ENCODE assay signal across 28 cellular contexts in genomic region chr2:238166391-238167343, GRCh38. TPM values are rescaled to one million over a fixed set of nuclear protein-coding genes. Genes with fewer than 3 reads are reported as not detected.
DNase-seq lines count a peak whose midpoint lies in the region; ATAC-seq and TF ChIP-seq lines count a peak whose summit lies in the region.
"Had no signal": no experiment of that assay in that cellular context is flagged by ENCODE, and none has a peak within 500 bp of the region (broad histone marks: within the 10 kb centered on the region; RNA-seq: fewer than 3 reads in every experiment).

No MANE protein-coding gene starts in this region.

- CTCF ChIA-PET in Caco-2 (lab: Charles Lee) = no interaction called here

- DNase-seq in natural killer cell treated with Interleukin-12 subunit alpha and Interleukin-12 subunit beta and Interleukin-15 and Interleukin-18, amount 100 ng/mL, for 72 hours (ENCODE audit: low spot score) = peak; percentile 55
- no peak for DNase-seq in natural killer cell
- DNase-seq in glomerular visceral epithelial cell (ENCODE audit: extremely low spot score) = peak; percentile 75
- DNase-seq in trophoblast cell = no peak
- DNase-seq in NK-92 (lab: John Stamatoyannopoulos, UW; ENCODE audit: unreplicated experiment) = no peak
- DNase-seq in Caco-2 = no peak
- DNase-seq in colonic mucosa = no peak
- DNase-seq: activated CD8-positive, alpha-beta T cell treated with anti-CD3 and anti-CD28 coated beads, Interleukin-2, amount 10 ng/mL, durations not matched to agents 7 days and 5 days; activated naive CD4-positive, alpha-beta T cell treated with anti-CD3 and anti-CD28 coated beads, Interleukin-2, amount 10 ng/mL, durations not matched to agents 7 days and 5 days; activated T-cell treated with anti-CD3 and anti-CD28 coated beads, Interleukin-2, amount 50 U/mL, for 72 hours; amygdala; DMS 273 treated with DMSO at 0.1 percent for 48 hours; mammary epithelial cell; MG63; NCI-H1417; NCI-H2081 treated with DMSO at 0.1 percent for 48 hours; NCI-H446 treated with DMSO at 0.1 percent for 48 hours; NK-92 treated with Interleukin-12 subunit alpha and Interleukin-12 subunit beta, amount 100 ng/mL, for 24 hours; occipital lobe; right lobe of liver; stimulated activated CD4-positive, alpha-beta T cell treated with anti-CD3 and anti-CD28 coated beads, Interleukin-15, amount 100 ng/mL, for 24 hours had no signal

- TF ChIP-seq CTCF in natural killer cell (IDR thresholded peaks at IDR 0.05) (no peak), Caco-2 (IDR thresholded peaks at IDR 0.05; ENCODE audit: insufficient read depth in 1 of 2, low read depth in 1 of 2, low read length in 1 of 2, severe bottlenecking in 1 of 2, unreplicated experiment in 1 of 2) (no peak), colonic mucosa (IDR thresholded peaks at IDR 0.05) (no peak)

- peaks cover 6% of the 10 kb centered on the region for H3K9me3 ChIP-seq in trophoblast cell (ENCODE audit: insufficient read depth, low read depth, low read length)
- H3K9me3 ChIP-seq in Caco-2 = no peaks in the 10 kb centered on the region
- no peaks in the 10 kb centered on the region for H3K9me3 ChIP-seq in colonic mucosa
- H3K9me3 ChIP-seq: MG63, right lobe of liver, vagina had no signal

- H3K79me2 ChIP-seq in trophoblast cell (ENCODE audit: control insufficient read depth, insufficient read depth, low read length, poor library complexity) = no peaks in the 10 kb centered on the region
- H3K79me2 ChIP-seq: hepatocyte had no signal

- H3K79me1 ChIP-seq in trophoblast cell (ENCODE audit: low read length) = peaks cover 1% of the 10 kb centered on the region

- no CpG with 5 or more reads among the region's 24 CpGs for WGBS in trophoblast cell (ENCODE audit: extremely low coverage, insufficient coverage, insufficient read length)

- BruUV-seq in Caco-2 (replicated peaks; lab: Mats Ljungman, UMichigan) = no TSS peak

- POLR2A ChIA-PET in Caco-2 (lab: Charles Lee) = no interaction called here

- H3K4me2 ChIP-seq in trophoblast cell (ENCODE audit: low read length) = no peak overlapping the region
- H3K4me2 ChIP-seq: hepatocyte had no signal

- no peak overlapping the region for H3K4me3 Mint-ChIP-seq in natural killer cell treated with Interleukin-12 subunit alpha and Interleukin-12 subunit beta and Interleukin-15 and Interleukin-18, amount 100 ng/mL, for 72 hours
- H3K4me3 Mint-ChIP-seq in natural killer cell (no peak overlapping the region), Caco-2 (ENCODE audit: unreplicated experiment) (no peak overlapping the region)
- H3K4me3 Mint-ChIP-seq: activated CD8-positive, alpha-beta T cell treated with anti-CD3 and anti-CD28 coated beads, Interleukin-2, amount 10 ng/mL, durations not matched to agents 7 days and 5 days; activated naive CD4-positive, alpha-beta T cell treated with anti-CD3 and anti-CD28 coated beads, Interleukin-2, amount 10 ng/mL, durations not matched to agents 7 days and 5 days; activated T-cell treated with anti-CD3 and anti-CD28 coated beads, Interleukin-2, amount 50 U/mL, for 72 hours; IgD-negative memory B cell had no signal

- no peak overlapping the region for H3K18ac ChIP-seq in trophoblast cell (ENCODE audit: low read length)

- no peak overlapping the region for H3K9ac ChIP-seq in trophoblast cell (ENCODE audit: low read length)
- no peak overlapping the region for H3K9ac ChIP-seq in colonic mucosa (ENCODE audit: low read depth in 2 of 2, low read length in 2 of 2)
- H3K9ac ChIP-seq: GM23248 had no signal

- no peaks in the 10 kb centered on the region for H3K27me3 Mint-ChIP-seq in natural killer cell treated with Interleukin-12 subunit alpha and Interleukin-12 subunit beta and Interleukin-15 and Interleukin-18, amount 100 ng/mL, for 72 hours
- H3K27me3 Mint-ChIP-seq in natural killer cell (ENCODE audit: low read depth in 2 of 2) (peaks cover 0 to 5% of the 10 kb centered on the region in 2 donors), Caco-2 (ENCODE audit: insufficient read depth, unreplicated experiment) (no peaks in the 10 kb centered on the region)

- H3K4me1 ChIP-seq in trophoblast cell (ENCODE audit: control insufficient read depth in 1 of 2, insufficient read depth in 2 of 2, low read length in 2 of 2) (peaks cover 5 to 10% of the 10 kb centered on the region in 2 experiments), Caco-2 (no peaks in the 10 kb centered on the region), colonic mucosa (peaks cover 2% of the 10 kb centered on the region)

- ATAC-seq in natural killer cell treated with Interleukin-12 subunit alpha and Interleukin-12 subunit beta and Interleukin-15 and Interleukin-18, amount 100 ng/mL, for 72 hours = no peak
- no peak for ATAC-seq in natural killer cell
- no peak for ATAC-seq in esophagus mucosa
- ATAC-seq: activated CD4-positive, CD25-positive, alpha-beta regulatory T cell treated with anti-CD3 and anti-CD28 coated beads, Interleukin-2, amount 50 U/mL, for 24 hours; activated CD8-positive, alpha-beta T cell treated with anti-CD3 and anti-CD28 coated beads, Interleukin-2, amount 10 ng/mL, durations not matched to agents 7 days and 5 days; activated T-cell treated with anti-CD3 and anti-CD28 coated beads, Interleukin-2, amount 50 U/mL, for 72 hours had no signal

- H2BK12ac ChIP-seq in trophoblast cell (ENCODE audit: low read length) = no peak overlapping the region

- H3K27ac ChIP-seq in trophoblast cell (ENCODE audit: low read depth, low read length) (no peak overlapping the region), colonic mucosa (no peak overlapping the region)
- H3K27ac ChIP-seq: hepatocyte, right lobe of liver, vagina had no signal

- H4K12ac ChIP-seq in trophoblast cell (ENCODE audit: low read depth, low read length) = peak overlapping the region; percentile 14

- H3K23ac ChIP-seq in trophoblast cell (ENCODE audit: low read length) = no peak overlapping the region

- intact Hi-C loops in natural killer cell (cut with micrococcal nuclease) = loop anchor here (5.0 kb wide), 1 partner anchor 36 kb away; the partner anchor contains the start of gene ILKAP
- intact Hi-C loops in Caco-2 (cut with micrococcal nuclease; ENCODE audit: unreplicated experiment) = no loop called here
- intact Hi-C loops in colonic mucosa (cut with DNase I) = no loop called here

- no peak overlapping the region for H3K4ac ChIP-seq in trophoblast cell (ENCODE audit: low read depth, low read length)

- no peak overlapping the region for H2BK120ac ChIP-seq in trophoblast cell (ENCODE audit: insufficient read depth, low read length, poor library complexity)

- peaks cover 11 to 24% of the 10 kb centered on the region in 2 donors for H3K4me1 Mint-ChIP-seq in natural killer cell treated with Interleukin-12 subunit alpha and Interleukin-12 subunit beta and Interleukin-15 and Interleukin-18, amount 100 ng/mL, for 72 hours (ENCODE audit: low read depth in 2 of 2)
- H3K4me1 Mint-ChIP-seq in natural killer cell (peaks cover 21 to 34% of the 10 kb centered on the region in 2 donors), Caco-2 (ENCODE audit: low read depth, unreplicated experiment) (no peaks in the 10 kb centered on the region)

- no peak overlapping the region for H2AK5ac ChIP-seq in trophoblast cell (ENCODE audit: low read length)

- H2AFZ ChIP-seq in trophoblast cell (ENCODE audit: insufficient read depth, low read length, poor library complexity) = no peak overlapping the region
- H2AFZ ChIP-seq: GM23248, hepatocyte had no signal

- H3K36me3 ChIP-seq in trophoblast cell (ENCODE audit: control insufficient read depth in 1 of 2, insufficient read depth in 2 of 2, low read length in 2 of 2) = peaks cover 22 to 32% of the 10 kb centered on the region in 2 experiments
- H3K36me3 ChIP-seq in Caco-2 (ENCODE audit: control insufficient read depth, insufficient read depth, low read length) = no peaks in the 10 kb centered on the region
- no peaks in the 10 kb centered on the region for H3K36me3 ChIP-seq in colonic mucosa

- H3K14ac ChIP-seq in trophoblast cell (ENCODE audit: low read length) = no peak overlapping the region

- no peak overlapping the region for H2BK5ac ChIP-seq in trophoblast cell (ENCODE audit: low read depth, low read length, poor library complexity)

- no peaks in the 10 kb centered on the region for H3K9me3 Mint-ChIP-seq in natural killer cell treated with Interleukin-12 subunit alpha and Interleukin-12 subunit beta and Interleukin-15 and Interleukin-18, amount 100 ng/mL, for 72 hours
- H3K9me3 Mint-ChIP-seq in natural killer cell (no peaks in the 10 kb centered on the region), Caco-2 (ENCODE audit: unreplicated experiment) (no peaks in the 10 kb centered on the region)
- H3K9me3 Mint-ChIP-seq: activated naive CD4-positive, alpha-beta T cell treated with anti-CD3 and anti-CD28 coated beads, Interleukin-2, amount 10 ng/mL, durations not matched to agents 7 days and 5 days; activated T-cell treated with anti-CD3 and anti-CD28 coated beads, Interleukin-2, amount 50 U/mL, for 72 hours; IgD-negative memory B cell had no signal

- H3K4me3 ChIP-seq in trophoblast cell (ENCODE audit: low read depth, low read length) = no peak overlapping the region
- H3K4me3 ChIP-seq in Caco-2 (ENCODE audit: low read depth, low read length) = no peak overlapping the region
- H3K4me3 ChIP-seq in colonic mucosa = no peak overlapping the region
- H3K4me3 ChIP-seq: GM23248, hepatocyte, MG63, right lobe of liver, vagina had no signal

- H3K27me3 ChIP-seq in trophoblast cell (ENCODE audit: insufficient read depth, low read length) (peaks cover 23% of the 10 kb centered on the region), Caco-2 (replicated peaks; ENCODE audit: control insufficient read depth, insufficient read depth, low read length) (no peaks in the 10 kb centered on the region), colonic mucosa (peaks cover 14% of the 10 kb centered on the region)
- H3K27me3 ChIP-seq: MG63, right lobe of liver, vagina had no signal

- H4K8ac ChIP-seq in trophoblast cell (ENCODE audit: low read depth, low read length) = no peak overlapping the region

- H4K91ac ChIP-seq in trophoblast cell (ENCODE audit: low read depth, low read length) = no peak overlapping the region

- H3K27ac Mint-ChIP-seq in natural killer cell treated with Interleukin-12 subunit alpha and Interleukin-12 subunit beta and Interleukin-15 and Interleukin-18, amount 100 ng/mL, for 72 hours = no peak overlapping the region
- H3K27ac Mint-ChIP-seq in natural killer cell (no peak overlapping the region), Caco-2 (ENCODE audit: unreplicated experiment) (no peak overlapping the region)
- H3K27ac Mint-ChIP-seq: activated T-cell treated with anti-CD3 and anti-CD28 coated beads, Interleukin-2, amount 50 U/mL, for 72 hours; IgD-negative memory B cell had no signal

- H3K36me3 Mint-ChIP-seq in natural killer cell treated with Interleukin-12 subunit alpha and Interleukin-12 subunit beta and Interleukin-15 and Interleukin-18, amount 100 ng/mL, for 72 hours = peaks cover 4% of the 10 kb centered on the region
- no peaks in the 10 kb centered on the region for H3K36me3 Mint-ChIP-seq in natural killer cell
- H3K36me3 Mint-ChIP-seq in Caco-2 (ENCODE audit: insufficient read depth, unreplicated experiment) = peaks cover 6% of the 10 kb centered on the region
- H3K36me3 Mint-ChIP-seq: IgD-negative memory B cell had no signal

RNA-seq across cellular contexts. Expression of gene ERFE, which starts 7.9 kb away (rescaled TPM):
- total RNA-seq in natural killer cell treated with Interleukin-12 subunit alpha and Interleukin-12 subunit beta and Interleukin-15 and Interleukin-18, amount 100 ng/mL, for 72 hours = 1 to 10 TPM in 1 of 2 donors, under 1 TPM in 1; 0.20 to 3.8 TPM
- total RNA-seq in natural killer cell (1 to 10 TPM in 2 of 3 donors, under 1 TPM in 1; 0.33 to 4.8 (median 4.3) TPM), Caco-2 (2022) (1.4 and 1.6 TPM in 2 replicates), esophagus mucosa (0.44 TPM), colonic mucosa (under 1 TPM in 1 of 2 donors, not detected in 1; 0.50 TPM)
- 0.25 and 0.56 TPM in 2 replicates for polyA plus RNA-seq in trophoblast cell (2013)
- total RNA-seq: vagina had no signal
- polyA plus RNA-seq: IgD-negative memory B cell had no signal

RNA-seq across cellular contexts. Expression of gene KLHL30, which starts 28.2 kb away (rescaled TPM):
- total RNA-seq in natural killer cell treated with Interleukin-12 subunit alpha and Interleukin-12 subunit beta and Interleukin-15 and Interleukin-18, amount 100 ng/mL, for 72 hours = not detected
- total RNA-seq in natural killer cell (not detected), Caco-2 (2022) (0.26 and 0.36 TPM in 2 replicates), esophagus mucosa (0.08 TPM), colonic mucosa (under 1 TPM; 0.07 to 0.13 TPM)
- polyA plus RNA-seq in trophoblast cell (2013) = 0.11 TPM in 2 replicates
- total RNA-seq: activated CD8-positive, alpha-beta T cell treated with anti-CD3 and anti-CD28 coated beads, Interleukin-2, amount 10 ng/mL, durations not matched to agents 7 days and 5 days; activated T-cell treated with anti-CD3 and anti-CD28 coated beads, Interleukin-2, amount 50 U/mL, for 72 hours; hepatocyte; RPMI7951 had no signal
- polyA plus RNA-seq: IgD-negative memory B cell had no signal

RNA-seq across cellular contexts. Expression of gene ILKAP, which starts 36.8 kb away (rescaled TPM):
- 10 to 100 TPM; 75.8 to 99.7 TPM for total RNA-seq in natural killer cell treated with Interleukin-12 subunit alpha and Interleukin-12 subunit beta and Interleukin-15 and Interleukin-18, amount 100 ng/mL, for 72 hours
- 100 to 1,000 TPM; 146 to 200 (median 183) TPM for total RNA-seq in natural killer cell
- polyA plus RNA-seq in trophoblast cell (2013) = 20.9 and 21.5 TPM in 2 replicates
- total RNA-seq in Caco-2 (2022) = 31.6 and 32.2 TPM in 2 replicates
- total RNA-seq in esophagus mucosa = 29.5 TPM
- 10 to 100 TPM; 27.8 to 50.3 TPM for total RNA-seq in colonic mucosa

Comparison
In these comparisons a context has a peak if more than half of its experiments do, and no peak if none do; other contexts are left out.
1. DNase-seq: peak in natural killer cell treated with Interleukin-12 subunit alpha and Interleukin-12 subunit beta and Interleukin-15 and Interleukin-18, amount 100 ng/mL, for 72 hours (single experiment) and glomerular visceral epithelial cell (single experiment); none in natural killer cell (single experiment), trophoblast cell (0 of 2), NK-92 (single experiment), Caco-2 (0 of 2) and colonic mucosa (single experiment).